Comparison of ENCODE assay signal across 8 cellular contexts in genomic region chr10:71694567-71694968, GRCh38. TPM values are rescaled to one million over a fixed set of nuclear protein-coding genes. Genes with fewer than 3 reads are reported as not detected.
DNase-seq lines count a peak whose midpoint lies in the region; ATAC-seq and TF ChIP-seq lines count a peak whose summit lies in the region.

No MANE protein-coding gene starts in this region.

- H3K27me3 ChIP-seq in CD4-positive, alpha-beta T cell (ENCODE audit: control insufficient read depth, insufficient read depth, low read length): no peaks in the 10 kb centered on the region

- peak; percentile 56 for ATAC-seq in CD4-positive, alpha-beta T cell (ENCODE audit: poor library complexity)
- ATAC-seq in GM19438 (IDR thresholded peaks at IDR 0.05; ENCODE audit: low read depth, unreplicated experiment): peak; percentile 92
- peak; percentile 83 for ATAC-seq in HG03378 (IDR thresholded peaks at IDR 0.05; ENCODE audit: unreplicated experiment)
- ATAC-seq in left lobe of liver: peak; percentile 41

- CTCF ChIA-PET in CD4-positive, alpha-beta T cell (lab: Charles Lee): interaction anchor here (0.9 to 2.5 kb wide), 3 partner anchors 14 to 117 kb away, joined by 3 to 9 read pairs (median 8); partner anchors contain the start of gene VSIR

- no peak for TF ChIP-seq CTCF in CD4-positive, alpha-beta T cell (IDR thresholded peaks at IDR 0.05)

- POLR2A ChIA-PET in CD4-positive, alpha-beta T cell (lab: Charles Lee): interaction anchor here (0.9 to 3.7 kb wide), 8 partner anchors 19 to 79 kb away, joined by 3 to 20 read pairs (median 4); partner anchors contain the start of gene VSIR

- H3K27ac Mint-ChIP-seq in CD4-positive, alpha-beta T cell: peak overlapping the region; percentile 56
- peak overlapping the region; percentile 80 for H3K27ac Mint-ChIP-seq in activated CD4-positive, alpha-beta T cell treated with anti-CD3 and anti-CD28 coated beads, Interleukin-2, amount 10 ng/mL, durations not matched to agents 24 days and 14 days

- no peaks in the 10 kb centered on the region for H3K9me3 ChIP-seq in CD4-positive, alpha-beta T cell (ENCODE audit: control insufficient read depth, low read length)

- H3K27me3 Mint-ChIP-seq in CD4-positive, alpha-beta T cell: no peaks in the 10 kb centered on the region
- H3K27me3 Mint-ChIP-seq in activated CD4-positive, alpha-beta T cell treated with anti-CD3 and anti-CD28 coated beads, Interleukin-2, amount 10 ng/mL, durations not matched to agents 24 days and 14 days: no peaks in the 10 kb centered on the region

- H3K4me1 Mint-ChIP-seq in CD4-positive, alpha-beta T cell (ENCODE audit: low read depth): peaks cover 29% of the 10 kb centered on the region
- peaks cover 39% of the 10 kb centered on the region for H3K4me1 Mint-ChIP-seq in activated CD4-positive, alpha-beta T cell treated with anti-CD3 and anti-CD28 coated beads, Interleukin-2, amount 10 ng/mL, durations not matched to agents 24 days and 14 days

- no peak overlapping the region for H3K27ac ChIP-seq in CD4-positive, alpha-beta T cell (ENCODE audit: low read depth, low read length)

- H3K4me3 Mint-ChIP-seq in CD4-positive, alpha-beta T cell: no peak overlapping the region
- peak overlapping the region; percentile 69 for H3K4me3 Mint-ChIP-seq in activated CD4-positive, alpha-beta T cell treated with anti-CD3 and anti-CD28 coated beads, Interleukin-2, amount 10 ng/mL, durations not matched to agents 24 days and 14 days

- intact Hi-C loops in CD4-positive, alpha-beta T cell (cut with DNase I, micrococcal nuclease): no loop called here
- intact Hi-C loops in activated CD4-positive, alpha-beta T cell treated with anti-CD3 and anti-CD28 coated beads, Interleukin-2, amount 10 ng/mL, durations not matched to agents 24 days and 14 days (cut with micrococcal nuclease): no loop called here

- peak in 5 of 10 experiments; percentile 16 to 33 (median 20) for DNase-seq in CD4-positive, alpha-beta T cell
- peak; percentile 84 for DNase-seq in activated CD4-positive, alpha-beta T cell treated with anti-CD3 and anti-CD28 coated beads, Interleukin-2, amount 10 ng/mL, durations not matched to agents 24 days and 14 days
- DNase-seq in left lobe of liver (ENCODE audit: low spot score) (no peak), NCI-H1930 (lab: John Stamatoyannopoulos, UW) (no peak), NK-92 (lab: John Stamatoyannopoulos, UW; ENCODE audit: unreplicated experiment) (no peak), glomerular visceral epithelial cell (ENCODE audit: extremely low spot score) (no peak)

- H3K9me3 Mint-ChIP-seq in CD4-positive, alpha-beta T cell: no peaks in the 10 kb centered on the region
- no peaks in the 10 kb centered on the region for H3K9me3 Mint-ChIP-seq in activated CD4-positive, alpha-beta T cell treated with anti-CD3 and anti-CD28 coated beads, Interleukin-2, amount 10 ng/mL, durations not matched to agents 24 days and 14 days

- H3K36me3 Mint-ChIP-seq in CD4-positive, alpha-beta T cell (ENCODE audit: low read depth): no peaks in the 10 kb centered on the region
- no peaks in the 10 kb centered on the region for H3K36me3 Mint-ChIP-seq in activated CD4-positive, alpha-beta T cell treated with anti-CD3 and anti-CD28 coated beads, Interleukin-2, amount 10 ng/mL, durations not matched to agents 24 days and 14 days (ENCODE audit: low read depth)

RNA-seq across cellular contexts. Expression of gene C10orf105, which starts 25.0 kb away (rescaled TPM):
- total RNA-seq in CD4-positive, alpha-beta T cell: under 1 TPM; 0.25 to 0.36 TPM
- 0.26 and 0.33 TPM in 2 replicates for total RNA-seq in activated CD4-positive, alpha-beta T cell treated with anti-CD3 and anti-CD28 coated beads, Interleukin-2, amount 10 ng/mL, durations not matched to agents 24 days and 14 days
- not detected for total RNA-seq in left lobe of liver

Comparison
In these comparisons a context has a peak if more than half of its experiments do, and no peak if none do; other contexts are left out.
1. ATAC-seq: peak in every context shown above with its lines; median percentile 92 in GM19438; 83 in HG03378; 56 in CD4-positive, alpha-beta T cell; 41 in left lobe of liver.